ENCODE assay signal across 21 cellular contexts in the genomic region with DNA sequence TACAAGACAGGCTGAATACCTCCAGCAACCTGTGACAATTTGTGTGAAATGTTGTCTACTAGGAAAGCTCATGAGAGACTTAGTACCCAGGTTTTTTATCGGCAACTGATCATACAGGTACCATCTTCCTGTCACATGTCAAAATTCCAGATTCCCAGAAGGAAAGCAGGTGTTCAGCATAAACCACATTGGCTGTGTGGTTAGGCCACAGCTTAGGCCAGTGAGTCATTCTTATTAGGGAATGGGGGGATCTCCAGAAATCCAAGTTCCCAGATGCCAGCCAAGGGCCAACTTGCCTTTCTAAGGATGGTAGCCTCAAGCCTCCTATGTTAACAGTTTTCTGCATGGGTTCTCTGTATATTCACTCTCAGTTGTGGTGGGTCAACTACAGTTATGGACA.
"Had no signal": no experiment of that assay in that cellular context is flagged by ENCODE, and none has a peak within 500 bp of the region (broad histone marks: within the 10 kb centered on the region; RNA-seq: fewer than 3 reads in every experiment).

No MANE protein-coding gene starts in this region.

- ATAC-seq: activated CD8-positive, alpha-beta T cell treated with anti-CD3 and anti-CD28 coated beads, Interleukin-2, amount 10 ng/mL, durations not matched to agents 7 days and 5 days; esophagus mucosa; left cardiac atrium; stimulated activated naive CD8-positive, alpha-beta T cell treated with anti-CD3 and anti-CD28 coated beads, Interleukin-15, Interleukin-2, amounts not matched to agents 100 U/mL and 50 U/mL, for 24 hours had no signal

- H3K27me3 Mint-ChIP-seq: activated naive CD4-positive, alpha-beta T cell treated with anti-CD3 and anti-CD28 coated beads, Interleukin-2, amount 50 U/mL, for 24 hours had no signal

- H3K27ac Mint-ChIP-seq: activated CD8-positive, alpha-beta T cell treated with anti-CD3 and anti-CD28 coated beads, Interleukin-2, amount 10 ng/mL, durations not matched to agents 7 days and 5 days; activated T-helper 1 cell treated with anti-CD3 and anti-CD28 coated beads, Interleukin-12 subunit alpha, Interleukin-12 subunit beta, Interleukin-2, Interleukin-4 antibody, amounts not matched to agents 30 ng/mL and 10 ng/mL and 1 ng/mL, durations not matched to agents 14 hours and 24 hours and 36 hours; memory B cell; neural progenitor cell had no signal

- H3K4me1 Mint-ChIP-seq: activated naive CD4-positive, alpha-beta T cell treated with anti-CD3 and anti-CD28 coated beads, Interleukin-2, amount 50 U/mL, for 24 hours; memory B cell; neural progenitor cell had no signal

- DNase-seq: activated CD4-positive, alpha-beta T cell treated with anti-CD3 and anti-CD28 coated beads for 1 hour; activated CD4-positive, alpha-beta T cell treated with anti-CD3 and anti-CD28 coated beads, Interleukin-2, amount 50 U/mL, for 1 hour; activated CD8-positive, alpha-beta T cell treated with anti-CD3 and anti-CD28 coated beads, Interleukin-2, amount 10 ng/mL, durations not matched to agents 7 days and 5 days; activated gamma-delta T cell treated with Interleukin-2 at 50 U/mL for 16 hours; anterior cingulate cortex; brain microvascular endothelial cell; central memory CD4-positive, alpha-beta T cell; effector memory CD4-positive, alpha-beta T cell; head of caudate nucleus; hypothalamus; left cardiac atrium; stimulated activated CD4-positive, alpha-beta T cell treated with anti-CD3 and anti-CD28 coated beads, Interleukin-4, amount 100 ng/mL, for 4 hours; stimulated activated naive CD8-positive, alpha-beta T cell treated with anti-CD3 and anti-CD28 coated beads, Interleukin-15, Interleukin-2, amounts not matched to agents 100 U/mL and 50 U/mL, for 24 hours; substantia nigra; T-helper 1 cell; thyroid gland had no signal

- H3K4me3 Mint-ChIP-seq: activated CD8-positive, alpha-beta T cell treated with anti-CD3 and anti-CD28 coated beads, Interleukin-2, amount 10 ng/mL, durations not matched to agents 7 days and 5 days; activated naive CD4-positive, alpha-beta T cell treated with anti-CD3 and anti-CD28 coated beads, Interleukin-2, amount 50 U/mL, for 24 hours; activated T-helper 1 cell treated with anti-CD3 and anti-CD28 coated beads, Interleukin-12 subunit alpha, Interleukin-12 subunit beta, Interleukin-2, Interleukin-4 antibody, amounts not matched to agents 30 ng/mL and 10 ng/mL and 1 ng/mL, durations not matched to agents 14 hours and 24 hours and 36 hours; memory B cell; neural progenitor cell had no signal
